ENCODE assay signal across 24 cellular contexts in genomic region chr2:16314691-16315457, GRCh38.
"Had no signal": no experiment of that assay in that cellular context is flagged by ENCODE, and none has a peak within 500 bp of the region (broad histone marks: within the 10 kb centered on the region; RNA-seq: fewer than 3 reads in every experiment).

No MANE protein-coding gene starts in this region.

- H3K27ac ChIP-seq: RWPE1 had no signal

- H3K9ac ChIP-seq: SK-N-SH had no signal

- H3K4me2 ChIP-seq: SK-N-SH had no signal

- H3K4me3 ChIP-seq: MG63 had no signal

- DNase-seq: IMR-90; Karpas-422; KG1; MG63; NCI-H1092; NCI-H1105 treated with DMSO at 0.1 percent for 48 hours; NCI-H1417 treated with DMSO at 0.1 percent for 48 hours; NCI-H146; NCI-H1694 treated with DMSO at 0.1 percent for 48 hours; NCI-H1930; NCI-H2081; NCI-H2171; NCI-H226; NCI-H446 treated with DMSO at 0.1 percent for 48 hours; NCI-H510A treated with DMSO at 0.1 percent for 48 hours; NCI-H526 treated with DMSO at 0.1 percent for 48 hours; NCI-H748 treated with DMSO at 0.1 percent for 48 hours; NK-92 treated with Interleukin-12 subunit alpha and Interleukin-12 subunit beta, amount 100 ng/mL, for 24 hours; PC-3; SK-N-SH; SW 1271 had no signal

- ATAC-seq: HepG2, Panc1, PC-3 had no signal

- H3K36me3 ChIP-seq: MG63 had no signal

- H3K9me3 ChIP-seq: MG63 had no signal
